Comparison of ENCODE assay signal across 18 cellular contexts in genomic region chr4:48767530-48767929, GRCh38. TPM values are rescaled to one million over a fixed set of nuclear protein-coding genes. Genes with fewer than 3 reads are reported as not detected.
DNase-seq lines count a peak whose midpoint lies in the region; ATAC-seq, FAIRE-seq and TF ChIP-seq lines count a peak whose summit lies in the region.
"Had no signal": no experiment of that assay in that cellular context is flagged by ENCODE, and none has a peak within 500 bp of the region (broad histone marks: within the 10 kb centered on the region; RNA-seq: fewer than 3 reads in every experiment).

No MANE protein-coding gene starts in this region.

- H3K9me1 ChIP-seq in keratinocyte (ENCODE audit: control insufficient read depth, extremely low read depth, insufficient read depth, low read length) = peaks cover under 1% of the 10 kb centered on the region

- CTCF ChIA-PET in activated naive CD4-positive, alpha-beta T cell treated with anti-CD3 and anti-CD28 coated beads for 36 hours (lab: Charles Lee) = no interaction called here

- peaks cover 97% of the 10 kb centered on the region for H3K79me2 ChIP-seq in keratinocyte (ENCODE audit: control insufficient read depth, insufficient read depth, low read length)

- H4K20me1 ChIP-seq in keratinocyte (ENCODE audit: control insufficient read depth, extremely low read depth, insufficient read depth, low read length) = peaks cover 5% of the 10 kb centered on the region

- no peaks in the 10 kb centered on the region for H3K9me3 ChIP-seq in keratinocyte (ENCODE audit: control insufficient read depth, low read depth, low read length)

- no peak overlapping the region for H3K27ac ChIP-seq in keratinocyte (ENCODE audit: control insufficient read depth, insufficient read depth, low read length)

- H3K27me3 Mint-ChIP-seq in activated naive CD4-positive, alpha-beta T cell treated with anti-CD3 and anti-CD28 coated beads, Interleukin-2, amount 50 U/mL, for 24 hours = no peaks in the 10 kb centered on the region
- no peaks in the 10 kb centered on the region for H3K27me3 Mint-ChIP-seq in activated naive CD4-positive, alpha-beta T cell treated with anti-CD3 and anti-CD28 coated beads for 36 hours (ENCODE audit: low read depth)
- H3K27me3 Mint-ChIP-seq in stimulated activated naive CD8-positive, alpha-beta T cell treated with anti-CD3 and anti-CD28 coated beads, Interleukin-15, amount 100 ng/mL, for 72 hours = no peaks in the 10 kb centered on the region

- no peak for DNase-seq in activated naive CD4-positive, alpha-beta T cell treated with anti-CD3 and anti-CD28 coated beads for 36 hours
- DNase-seq in keratinocyte (ENCODE audit: low read depth, low spot score) (no peak), AML-193 (lab: John Stamatoyannopoulos, UW) (no peak)
- no peak for DNase-seq in stimulated activated naive CD8-positive, alpha-beta T cell treated with anti-CD3 and anti-CD28 coated beads, Interleukin-15, amount 100 ng/mL, for 72 hours
- DNase-seq: C1 segment of cervical spinal cord, DMS 273 treated with DMSO at 0.1 percent for 48 hours, DND-41, H9, KG1, NCI-H1105 treated with DMSO at 0.1 percent for 48 hours, NCI-H1694, NCI-H2081 treated with DMSO at 0.1 percent for 48 hours, NCI-H748 treated with DMSO at 0.1 percent for 48 hours, OCI-M1, SHP77 treated with DMSO at 0.1 percent for 48 hours had no signal

- H3K36me3 ChIP-seq in keratinocyte (ENCODE audit: control insufficient read depth in 2 of 2, extremely low read depth in 1 of 2, insufficient read depth in 2 of 2, low read length in 2 of 2) = peaks cover 0 to 1% of the 10 kb centered on the region in 2 experiments

- no peaks in the 10 kb centered on the region for H3K27me3 ChIP-seq in keratinocyte (ENCODE audit: control insufficient read depth, extremely low read depth, insufficient read depth, low read length)

- intact Hi-C loops in activated naive CD4-positive, alpha-beta T cell treated with anti-CD3 and anti-CD28 coated beads for 36 hours (cut with micrococcal nuclease) = no loop called here

- dilution Hi-C loops in keratinocyte (cut with MboI; ENCODE audit: extremely low pct_ligation_motif_present, low sequenced_read_pairs) = no loop called here

- no peak overlapping the region for H3K4me3 Mint-ChIP-seq in activated naive CD4-positive, alpha-beta T cell treated with anti-CD3 and anti-CD28 coated beads, Interleukin-2, amount 50 U/mL, for 24 hours
- H3K4me3 Mint-ChIP-seq in activated naive CD4-positive, alpha-beta T cell treated with anti-CD3 and anti-CD28 coated beads for 36 hours = no peak overlapping the region
- no peak overlapping the region for H3K4me3 Mint-ChIP-seq in stimulated activated naive CD8-positive, alpha-beta T cell treated with anti-CD3 and anti-CD28 coated beads, Interleukin-15, amount 100 ng/mL, for 72 hours
- H3K4me3 Mint-ChIP-seq: H9 had no signal

- no peak overlapping the region for H2AFZ ChIP-seq in keratinocyte (ENCODE audit: control insufficient read depth, low read length)

- H3K4me1 ChIP-seq in keratinocyte (ENCODE audit: control insufficient read depth, extremely low read depth, insufficient read depth, low read length) = no peaks in the 10 kb centered on the region

- H3K9ac ChIP-seq in keratinocyte (ENCODE audit: control insufficient read depth, extremely low read depth, insufficient read depth, low read length) = no peak overlapping the region

- no peak overlapping the region for H3K4me3 ChIP-seq in keratinocyte (ENCODE audit: control insufficient read depth in 2 of 3, extremely low read depth in 1 of 3, insufficient read depth in 2 of 3, low read depth in 1 of 3, low read length in 3 of 3)

- H3K4me1 Mint-ChIP-seq in activated naive CD4-positive, alpha-beta T cell treated with anti-CD3 and anti-CD28 coated beads, Interleukin-2, amount 50 U/mL, for 24 hours = peaks cover 80% of the 10 kb centered on the region
- H3K4me1 Mint-ChIP-seq in activated naive CD4-positive, alpha-beta T cell treated with anti-CD3 and anti-CD28 coated beads for 36 hours (ENCODE audit: low read depth) = peaks cover 60% of the 10 kb centered on the region
- H3K4me1 Mint-ChIP-seq in stimulated activated naive CD8-positive, alpha-beta T cell treated with anti-CD3 and anti-CD28 coated beads, Interleukin-15, amount 100 ng/mL, for 72 hours = peaks cover 59% of the 10 kb centered on the region

- no peak overlapping the region for H3K4me2 ChIP-seq in keratinocyte (ENCODE audit: control insufficient read depth, extremely low read depth, insufficient read depth, low read depth, low read length)

- no peak for TF ChIP-seq CTCF in keratinocyte (optimal IDR thresholded peaks at IDR 0.05 in 1 of 3, IDR thresholded peaks at IDR 0.05 in 1 of 3, conservative IDR thresholded peaks at IDR 0.05 in 1 of 3; ENCODE audit: extremely low read depth in 1 of 3, insufficient read depth in 2 of 3, low read length in 3 of 3)

- peaks cover 9% of the 10 kb centered on the region for H3K36me3 Mint-ChIP-seq in activated naive CD4-positive, alpha-beta T cell treated with anti-CD3 and anti-CD28 coated beads, Interleukin-2, amount 50 U/mL, for 24 hours
- H3K36me3 Mint-ChIP-seq in activated naive CD4-positive, alpha-beta T cell treated with anti-CD3 and anti-CD28 coated beads for 36 hours (ENCODE audit: low read depth) = peaks cover 6% of the 10 kb centered on the region

- peak; percentile 13 for FAIRE-seq in keratinocyte (lab: Jason Lieb, UNC)

- H3K9me3 Mint-ChIP-seq in activated naive CD4-positive, alpha-beta T cell treated with anti-CD3 and anti-CD28 coated beads, Interleukin-2, amount 50 U/mL, for 24 hours = no peaks in the 10 kb centered on the region
- H3K9me3 Mint-ChIP-seq in activated naive CD4-positive, alpha-beta T cell treated with anti-CD3 and anti-CD28 coated beads for 36 hours = no peaks in the 10 kb centered on the region
- H3K9me3 Mint-ChIP-seq in stimulated activated naive CD8-positive, alpha-beta T cell treated with anti-CD3 and anti-CD28 coated beads, Interleukin-15, amount 100 ng/mL, for 72 hours = peaks cover 6 to 7% of the 10 kb centered on the region in 2 donors
- H3K9me3 Mint-ChIP-seq: H9 had no signal

- H3K27ac Mint-ChIP-seq in activated naive CD4-positive, alpha-beta T cell treated with anti-CD3 and anti-CD28 coated beads, Interleukin-2, amount 50 U/mL, for 24 hours = peak overlapping the region; percentile 77
- no peak overlapping the region for H3K27ac Mint-ChIP-seq in activated naive CD4-positive, alpha-beta T cell treated with anti-CD3 and anti-CD28 coated beads for 36 hours
- H3K27ac Mint-ChIP-seq in stimulated activated naive CD8-positive, alpha-beta T cell treated with anti-CD3 and anti-CD28 coated beads, Interleukin-15, amount 100 ng/mL, for 72 hours = no peak overlapping the region

- ATAC-seq in HG02852 (IDR thresholded peaks at IDR 0.05; ENCODE audit: unreplicated experiment) (peak; percentile 43), GM18517 (IDR thresholded peaks at IDR 0.05; ENCODE audit: unreplicated experiment) (no peak)
- ATAC-seq in stimulated activated naive CD8-positive, alpha-beta T cell treated with anti-CD3 and anti-CD28 coated beads, Interleukin-15, amount 100 ng/mL, for 72 hours = peak; percentile 55

RNA-seq across cellular contexts. Expression of gene FRYL, which starts 12.5 kb away (rescaled TPM):
- 10 to 100 TPM; 44.8 to 54.2 TPM for total RNA-seq in activated naive CD4-positive, alpha-beta T cell treated with anti-CD3 and anti-CD28 coated beads for 36 hours
- polyA plus RNA-seq in keratinocyte = 29.4 to 40.4 TPM (median 29.6 TPM) in 3 replicates
- polyA plus RNA-seq in keratinocyte (2011; ENCODE audit: low read depth) = 19.6 TPM
- 9.5 and 20.3 TPM in 2 replicates for polyA plus RNA-seq in keratinocyte (2011; cell fraction: cytosol; rRNA removed)
- polyA plus RNA-seq in keratinocyte (2011; cell fraction: nucleus; rRNA removed) = 48.6 and 66.2 TPM in 2 replicates
- polyA plus RNA-seq in keratinocyte (2012; ENCODE audit: low replicate concordance) = 20.9 and 29.6 TPM in 2 replicates
- polyA minus RNA-seq in keratinocyte = 39.1 to 166 TPM (median 101 TPM) in 3 replicates
- 45.7 TPM for polyA minus RNA-seq in keratinocyte (2011; cell fraction: cytosol; rRNA and poly(A)+ RNA removed)
- 195 and 330 TPM in 2 replicates for polyA minus RNA-seq in keratinocyte (2011; cell fraction: nucleus; rRNA and poly(A)+ RNA removed)
